1 cellular context compared by ENCODE assay signal in the genomic region with DNA sequence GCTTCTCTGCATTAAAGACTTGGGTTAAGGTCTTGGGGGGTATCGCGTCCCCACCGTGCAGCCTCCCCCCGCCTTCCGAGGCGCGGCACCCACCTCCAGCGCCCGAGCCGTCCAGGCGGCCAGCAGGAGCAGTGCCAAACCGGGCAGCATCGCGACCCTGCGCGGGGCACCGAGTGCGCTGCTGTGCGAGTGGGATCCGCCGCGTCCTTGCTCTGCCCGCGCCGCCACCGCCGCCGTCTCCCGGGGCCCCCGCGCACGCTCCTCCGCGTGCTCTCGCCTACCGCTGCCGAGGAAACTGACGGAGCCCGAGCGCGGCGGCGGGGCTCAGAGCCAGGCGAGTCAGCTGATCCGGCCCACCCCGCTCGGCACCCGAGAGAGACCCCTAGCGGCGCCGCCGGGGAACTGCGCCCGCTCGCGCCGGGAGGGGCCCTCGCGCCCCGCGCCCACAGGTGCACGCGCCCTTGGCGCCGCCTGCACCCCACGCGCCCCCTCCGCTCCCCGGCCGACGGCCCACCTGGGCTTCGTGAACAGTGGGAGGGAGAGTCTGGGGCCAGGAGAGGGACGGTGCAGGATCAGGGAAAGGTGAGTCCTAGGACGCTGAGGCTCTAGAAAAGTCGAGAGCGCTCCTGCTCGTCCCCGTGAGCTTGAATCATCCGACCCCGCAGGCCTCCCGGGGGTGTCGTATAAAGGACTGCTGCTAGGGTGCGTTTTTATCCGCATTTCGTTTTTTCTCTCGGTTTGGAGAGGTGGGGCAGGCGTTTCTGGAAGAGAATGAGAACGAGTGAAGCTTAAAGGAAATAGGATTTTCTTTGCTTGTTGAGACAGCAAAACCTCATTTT.
TF ChIP-seq lines count a peak whose summit lies in the region.

TSS of gene APP (minus strand) at position 300 of the 839 bp plus-strand sequence. CDS start at position 150, 150 bp downstream.

TF ChIP-seq in HepG2, 621 proteins besides CTCF, POLR2A, EP300 and RAD21 (continued from another document and continues in another):
- TF ChIP-seq TIGD3 (CRISPR knock-in tag; IDR thresholded peaks at IDR 0.05; ENCODE audit: borderline replicate concordance) (no peak), ZBTB3 (CRISPR knock-in tag; IDR thresholded peaks at IDR 0.05; ENCODE audit: borderline replicate concordance, low read depth) (no peak), HDAC1 (CRISPR knock-in tag; IDR thresholded peaks at IDR 0.05) (peak; percentile 54), RBFOX2 (IDR thresholded peaks at IDR 0.05; ENCODE audit: low read depth, low read length) (peak; percentile 89), HNRNPK (IDR thresholded peaks at IDR 0.05; ENCODE audit: low read depth, low read length, poor library complexity, severe bottlenecking) (peak; percentile 73), KMT2A (CRISPR knock-in tag; IDR thresholded peaks at IDR 0.05) (peak; percentile 33; the same call in 1 of the 2 replicates), ZBTB14 (CRISPR knock-in tag; IDR thresholded peaks at IDR 0.05) (peak; percentile 49; the same call in 1 of the 2 replicates), ZNF569 (CRISPR knock-in tag; IDR thresholded peaks at IDR 0.05; ENCODE audit: borderline replicate concordance) (no peak), ZNF550 (CRISPR knock-in tag; IDR thresholded peaks at IDR 0.05; ENCODE audit: borderline replicate concordance) (peak; percentile 81; the same call in 1 of the 2 replicates), ZSCAN31 (CRISPR knock-in tag; IDR thresholded peaks at IDR 0.05; ENCODE audit: low read depth) (0 out of 2 replicates have a peak, but pooled peaks have one; percentile 55), BCL6 (CRISPR knock-in tag; IDR thresholded peaks at IDR 0.05) (peak; percentile 24; the same call in 1 of the 2 replicates), ZNF607 (CRISPR knock-in tag; IDR thresholded peaks at IDR 0.05; ENCODE audit: borderline replicate concordance) (peak; percentile 73), ZNF547 (CRISPR knock-in tag; IDR thresholded peaks at IDR 0.05) (peak; percentile 48; the same call in 1 of the 2 replicates), ZNF292 (CRISPR knock-in tag; IDR thresholded peaks at IDR 0.05; ENCODE audit: borderline replicate concordance, low read depth) (no peak), IKZF4 (CRISPR knock-in tag; IDR thresholded peaks at IDR 0.05; ENCODE audit: borderline replicate concordance, low read depth, not compliant biosample characterization) (peak; percentile 80), SOX13 (IDR thresholded peaks at IDR 0.05) (no peak), SOX13 (CRISPR knock-in tag; conservative IDR thresholded peaks at IDR 0.05 in 1 of 2, IDR thresholded peaks at IDR 0.05 in 1 of 2) (peak in 1 of 2 experiments; percentile 14; a peak in 1 of 4 replicates), MIER3 (CRISPR knock-in tag; IDR thresholded peaks at IDR 0.05; ENCODE audit: borderline replicate concordance) (no peak), ZNF652 (CRISPR knock-in tag; IDR thresholded peaks at IDR 0.05; ENCODE audit: borderline replicate concordance, low read depth) (no peak), ZNF674 (CRISPR knock-in tag; IDR thresholded peaks at IDR 0.05; ENCODE audit: low read depth) (0 out of 2 replicates have a peak, but pooled peaks have one; percentile 68), THAP7 (CRISPR knock-in tag; IDR thresholded peaks at IDR 0.05) (peak; percentile 45; the same call in 1 of the 2 replicates), FOXK1 (CRISPR knock-in tag; IDR thresholded peaks at IDR 0.05; ENCODE audit: borderline replicate concordance, low read depth) (peak; percentile 53; the same call in 1 of the 2 replicates), ZGPAT (CRISPR knock-in tag; IDR thresholded peaks at IDR 0.05) (peak; percentile 38; the same call in 1 of the 2 replicates), HMG20A (CRISPR knock-in tag; IDR thresholded peaks at IDR 0.05; ENCODE audit: borderline replicate concordance) (no peak), HNRNPLL (IDR thresholded peaks at IDR 0.05; ENCODE audit: low read depth, low read length, poor library complexity, severe bottlenecking) (peak; percentile 60), ZSCAN20 (CRISPR knock-in tag; IDR thresholded peaks at IDR 0.05; ENCODE audit: borderline replicate concordance) (peak; percentile 53; the same call in 1 of the 2 replicates), NFRKB (IDR thresholded peaks at IDR 0.05) (no peak), POLR2AphosphoS5 (IDR thresholded peaks at IDR 0.05; ENCODE audit: low read depth, low read length) (peak; percentile 52), ZNF776 (CRISPR knock-in tag; IDR thresholded peaks at IDR 0.05) (peak; percentile 73; the same call in 1 of the 2 replicates), SATB2 (CRISPR knock-in tag; IDR thresholded peaks at IDR 0.05) (no peak)
- TF ChIP-seq, protein P1, sequence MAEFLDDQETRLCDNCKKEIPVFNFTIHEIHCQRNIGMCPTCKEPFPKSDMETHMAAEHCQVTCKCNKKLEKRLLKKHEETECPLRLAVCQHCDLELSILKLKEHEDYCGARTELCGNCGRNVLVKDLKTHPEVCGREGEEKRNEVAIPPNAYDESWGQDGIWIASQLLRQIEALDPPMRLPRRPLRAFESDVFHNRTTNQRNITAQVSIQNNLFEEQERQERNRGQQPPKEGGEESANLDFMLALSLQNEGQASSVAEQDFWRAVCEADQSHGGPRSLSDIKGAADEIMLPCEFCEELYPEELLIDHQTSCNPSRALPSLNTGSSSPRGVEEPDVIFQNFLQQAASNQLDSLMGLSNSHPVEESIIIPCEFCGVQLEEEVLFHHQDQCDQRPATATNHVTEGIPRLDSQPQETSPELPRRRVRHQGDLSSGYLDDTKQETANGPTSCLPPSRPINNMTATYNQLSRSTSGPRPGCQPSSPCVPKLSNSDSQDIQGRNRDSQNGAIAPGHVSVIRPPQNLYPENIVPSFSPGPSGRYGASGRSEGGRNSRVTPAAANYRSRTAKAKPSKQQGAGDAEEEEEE (CRISPR knock-in tag; IDR thresholded peaks at IDR 0.05; ENCODE audit: borderline replicate concordance), result no peak
- TF ChIP-seq, protein P2, sequence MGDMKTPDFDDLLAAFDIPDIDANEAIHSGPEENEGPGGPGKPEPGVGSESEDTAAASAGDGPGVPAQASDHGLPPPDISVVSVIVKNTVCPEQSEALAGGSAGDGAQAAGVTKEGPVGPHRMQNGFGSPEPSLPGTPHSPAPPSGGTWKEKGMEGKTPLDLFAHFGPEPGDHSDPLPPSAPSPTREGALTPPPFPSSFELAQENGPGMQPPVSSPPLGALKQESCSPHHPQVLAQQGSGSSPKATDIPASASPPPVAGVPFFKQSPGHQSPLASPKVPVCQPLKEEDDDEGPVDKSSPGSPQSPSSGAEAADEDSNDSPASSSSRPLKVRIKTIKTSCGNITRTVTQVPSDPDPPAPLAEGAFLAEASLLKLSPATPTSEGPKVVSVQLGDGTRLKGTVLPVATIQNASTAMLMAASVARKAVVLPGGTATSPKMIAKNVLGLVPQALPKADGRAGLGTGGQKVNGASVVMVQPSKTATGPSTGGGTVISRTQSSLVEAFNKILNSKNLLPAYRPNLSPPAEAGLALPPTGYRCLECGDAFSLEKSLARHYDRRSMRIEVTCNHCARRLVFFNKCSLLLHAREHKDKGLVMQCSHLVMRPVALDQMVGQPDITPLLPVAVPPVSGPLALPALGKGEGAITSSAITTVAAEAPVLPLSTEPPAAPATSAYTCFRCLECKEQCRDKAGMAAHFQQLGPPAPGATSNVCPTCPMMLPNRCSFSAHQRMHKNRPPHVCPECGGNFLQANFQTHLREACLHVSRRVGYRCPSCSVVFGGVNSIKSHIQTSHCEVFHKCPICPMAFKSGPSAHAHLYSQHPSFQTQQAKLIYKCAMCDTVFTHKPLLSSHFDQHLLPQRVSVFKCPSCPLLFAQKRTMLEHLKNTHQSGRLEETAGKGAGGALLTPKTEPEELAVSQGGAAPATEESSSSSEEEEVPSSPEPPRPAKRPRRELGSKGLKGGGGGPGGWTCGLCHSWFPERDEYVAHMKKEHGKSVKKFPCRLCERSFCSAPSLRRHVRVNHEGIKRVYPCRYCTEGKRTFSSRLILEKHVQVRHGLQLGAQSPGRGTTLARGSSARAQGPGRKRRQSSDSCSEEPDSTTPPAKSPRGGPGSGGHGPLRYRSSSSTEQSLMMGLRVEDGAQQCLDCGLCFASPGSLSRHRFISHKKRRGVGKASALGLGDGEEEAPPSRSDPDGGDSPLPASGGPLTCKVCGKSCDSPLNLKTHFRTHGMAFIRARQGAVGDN (CRISPR knock-in tag; IDR thresholded peaks at IDR 0.05), result peak; percentile 92
- TF ChIP-seq, protein P3, sequence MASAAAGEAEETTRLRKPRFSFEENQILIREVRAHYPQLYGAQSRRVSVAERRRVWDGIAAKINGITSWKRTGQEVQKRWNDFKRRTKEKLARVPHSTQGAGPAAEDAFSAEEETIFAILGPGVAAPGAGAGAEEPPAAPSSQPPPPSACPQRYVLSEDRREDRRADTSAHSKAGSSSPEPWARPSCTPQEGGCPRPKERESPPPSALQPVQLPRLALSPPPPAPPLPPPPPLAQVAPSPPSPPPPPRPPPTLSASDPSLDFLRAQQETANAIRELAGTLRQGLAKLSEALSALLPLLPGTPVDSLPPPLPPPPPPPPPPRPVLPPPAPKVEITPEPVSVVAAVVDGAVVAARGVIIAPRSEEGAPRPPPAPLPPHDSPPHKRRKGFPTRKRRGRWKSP (CRISPR knock-in tag; IDR thresholded peaks at IDR 0.05), result peak; percentile 73
- TF ChIP-seq, protein P4, sequence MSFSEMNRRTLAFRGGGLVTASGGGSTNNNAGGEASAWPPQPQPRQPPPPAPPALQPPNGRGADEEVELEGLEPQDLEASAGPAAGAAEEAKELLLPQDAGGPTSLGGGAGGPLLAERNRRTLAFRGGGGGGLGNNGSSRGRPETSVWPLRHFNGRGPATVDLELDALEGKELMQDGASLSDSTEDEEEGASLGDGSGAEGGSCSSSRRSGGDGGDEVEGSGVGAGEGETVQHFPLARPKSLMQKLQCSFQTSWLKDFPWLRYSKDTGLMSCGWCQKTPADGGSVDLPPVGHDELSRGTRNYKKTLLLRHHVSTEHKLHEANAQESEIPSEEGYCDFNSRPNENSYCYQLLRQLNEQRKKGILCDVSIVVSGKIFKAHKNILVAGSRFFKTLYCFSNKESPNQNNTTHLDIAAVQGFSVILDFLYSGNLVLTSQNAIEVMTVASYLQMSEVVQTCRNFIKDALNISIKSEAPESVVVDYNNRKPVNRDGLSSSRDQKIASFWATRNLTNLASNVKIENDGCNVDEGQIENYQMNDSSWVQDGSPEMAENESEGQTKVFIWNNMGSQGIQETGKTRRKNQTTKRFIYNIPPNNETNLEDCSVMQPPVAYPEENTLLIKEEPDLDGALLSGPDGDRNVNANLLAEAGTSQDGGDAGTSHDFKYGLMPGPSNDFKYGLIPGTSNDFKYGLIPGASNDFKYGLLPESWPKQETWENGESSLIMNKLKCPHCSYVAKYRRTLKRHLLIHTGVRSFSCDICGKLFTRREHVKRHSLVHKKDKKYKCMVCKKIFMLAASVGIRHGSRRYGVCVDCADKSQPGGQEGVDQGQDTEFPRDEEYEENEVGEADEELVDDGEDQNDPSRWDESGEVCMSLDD (CRISPR knock-in tag; IDR thresholded peaks at IDR 0.05; ENCODE audit: borderline replicate concordance), result peak; percentile 78; the same call in 1 of the 2 replicates
- TF ChIP-seq, protein P5, sequence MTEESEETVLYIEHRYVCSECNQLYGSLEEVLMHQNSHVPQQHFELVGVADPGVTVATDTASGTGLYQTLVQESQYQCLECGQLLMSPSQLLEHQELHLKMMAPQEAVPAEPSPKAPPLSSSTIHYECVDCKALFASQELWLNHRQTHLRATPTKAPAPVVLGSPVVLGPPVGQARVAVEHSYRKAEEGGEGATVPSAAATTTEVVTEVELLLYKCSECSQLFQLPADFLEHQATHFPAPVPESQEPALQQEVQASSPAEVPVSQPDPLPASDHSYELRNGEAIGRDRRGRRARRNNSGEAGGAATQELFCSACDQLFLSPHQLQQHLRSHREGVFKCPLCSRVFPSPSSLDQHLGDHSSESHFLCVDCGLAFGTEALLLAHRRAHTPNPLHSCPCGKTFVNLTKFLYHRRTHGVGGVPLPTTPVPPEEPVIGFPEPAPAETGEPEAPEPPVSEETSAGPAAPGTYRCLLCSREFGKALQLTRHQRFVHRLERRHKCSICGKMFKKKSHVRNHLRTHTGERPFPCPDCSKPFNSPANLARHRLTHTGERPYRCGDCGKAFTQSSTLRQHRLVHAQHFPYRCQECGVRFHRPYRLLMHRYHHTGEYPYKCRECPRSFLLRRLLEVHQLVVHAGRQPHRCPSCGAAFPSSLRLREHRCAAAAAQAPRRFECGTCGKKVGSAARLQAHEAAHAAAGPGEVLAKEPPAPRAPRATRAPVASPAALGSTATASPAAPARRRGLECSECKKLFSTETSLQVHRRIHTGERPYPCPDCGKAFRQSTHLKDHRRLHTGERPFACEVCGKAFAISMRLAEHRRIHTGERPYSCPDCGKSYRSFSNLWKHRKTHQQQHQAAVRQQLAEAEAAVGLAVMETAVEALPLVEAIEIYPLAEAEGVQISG (CRISPR knock-in tag; IDR thresholded peaks at IDR 0.05), result peak; percentile 80
